ENCODE assay signal across 19 cellular contexts in genomic region chr4:29553842-29554241, GRCh38.
DNase-seq lines count a peak whose midpoint lies in the region; ATAC-seq and TF ChIP-seq lines count a peak whose summit lies in the region.
"Had no signal": no experiment of that assay in that cellular context is flagged by ENCODE, and none has a peak within 500 bp of the region (broad histone marks: within the 10 kb centered on the region; RNA-seq: fewer than 3 reads in every experiment).

No MANE protein-coding gene starts in this region.

- BruUV-seq in A673 (replicated peaks; lab: Mats Ljungman, UMichigan): no TSS peak

- no peak overlapping the region for H3K4me3 ChIP-seq in A673 (ENCODE audit: low read depth, low read length, poor library complexity, severe bottlenecking)
- H3K4me3 ChIP-seq: pancreas, skin epidermis had no signal

- no peaks in the 10 kb centered on the region for H3K4me1 ChIP-seq in A673 (ENCODE audit: insufficient read depth, low read length, poor library complexity, severe bottlenecking)
- H3K4me1 ChIP-seq: pancreas had no signal

- DNase-seq in A673 (ENCODE audit: low spot score) (peak; percentile 33), HT-29 (ENCODE audit: low spot score) (peak; percentile 5), SHP77 treated with DMSO at 0.1 percent for 48 hours (lab: John Stamatoyannopoulos, UW) (peak; percentile 1), glomerular visceral epithelial cell (ENCODE audit: extremely low spot score) (peak; percentile 56), SK-N-DZ (ENCODE audit: low spot score) (no peak), GM03348 (ENCODE audit: low spot score) (no peak)
- no peak for DNase-seq in central memory CD4-positive, alpha-beta T cell
- no peak for DNase-seq in activated CD8-positive, alpha-beta T cell treated with anti-CD3 and anti-CD28 coated beads for 36 hours
- DNase-seq: activated B cell treated with CpG ODN at 0.5 μM for 24 hours; activated CD8-positive, alpha-beta memory T cell treated with anti-CD3 and anti-CD28 coated beads for 24 hours; CD4-positive, alpha-beta memory T cell; cerebellar nuclear complex; endodermal cell; pancreas; SIG-M5; stimulated activated CD4-positive, alpha-beta T cell treated with anti-CD3 and anti-CD28 coated beads, Interleukin-4, amount 100 ng/mL, for 1 hour; T-helper 2 cell had no signal

- no peaks in the 10 kb centered on the region for H3K36me3 Mint-ChIP-seq in activated CD8-positive, alpha-beta T cell treated with anti-CD3 and anti-CD28 coated beads for 36 hours (ENCODE audit: low read depth)
- H3K36me3 Mint-ChIP-seq: CD4-positive, alpha-beta memory T cell had no signal

- H3K36me3 ChIP-seq in A673 (ENCODE audit: insufficient read depth, low read length, poor library complexity, severe bottlenecking): no peaks in the 10 kb centered on the region
- H3K36me3 ChIP-seq: pancreas had no signal

- no peaks in the 10 kb centered on the region for H3K27me3 ChIP-seq in A673 (replicated peaks; ENCODE audit: insufficient read depth, low read depth, low read length, poor library complexity)

- no peak for TF ChIP-seq CTCF in A673 (conservative IDR thresholded peaks at IDR 0.05; ENCODE audit: low read depth, low read length)
- TF ChIP-seq CTCF in activated CD8-positive, alpha-beta T cell treated with anti-CD3 and anti-CD28 coated beads for 36 hours (IDR thresholded peaks at IDR 0.05): no peak

- H3K27me3 Mint-ChIP-seq in activated CD8-positive, alpha-beta T cell treated with anti-CD3 and anti-CD28 coated beads for 36 hours: no peaks in the 10 kb centered on the region
- H3K27me3 Mint-ChIP-seq: activated B cell treated with CpG ODN at 0.5 μM for 24 hours; activated T-helper 17 cell treated with anti-CD3 and anti-CD28 coated beads, Interleukin-2, amount 50 U/mL, for 72 hours; CD4-positive, alpha-beta memory T cell had no signal

- H3K9me3 Mint-ChIP-seq in activated CD8-positive, alpha-beta T cell treated with anti-CD3 and anti-CD28 coated beads for 36 hours: peaks cover 3% of the 10 kb centered on the region
- H3K9me3 Mint-ChIP-seq: endodermal cell had no signal

- no peak for ATAC-seq in activated CD8-positive, alpha-beta T cell treated with anti-CD3 and anti-CD28 coated beads for 36 hours
- ATAC-seq: activated T-helper 17 cell treated with anti-CD3 and anti-CD28 coated beads, Interleukin-2, amount 50 U/mL, for 72 hours; pancreas had no signal

- no peak overlapping the region for H3K4me3 Mint-ChIP-seq in activated CD8-positive, alpha-beta T cell treated with anti-CD3 and anti-CD28 coated beads for 36 hours
- H3K4me3 Mint-ChIP-seq: activated B cell treated with CpG ODN at 0.5 μM for 24 hours; activated T-helper 17 cell treated with anti-CD3 and anti-CD28 coated beads, Interleukin-2, amount 50 U/mL, for 72 hours; CD4-positive, alpha-beta memory T cell; endodermal cell had no signal

- CTCF ChIA-PET in A673 (lab: Charles Lee): no interaction called here
- CTCF ChIA-PET in activated CD8-positive, alpha-beta T cell treated with anti-CD3 and anti-CD28 coated beads for 36 hours (lab: Charles Lee): no interaction called here

- POLR2A ChIA-PET in A673 (lab: Charles Lee; ENCODE audit: low non-redundant PET): no interaction called here
- POLR2A ChIA-PET in activated CD8-positive, alpha-beta T cell treated with anti-CD3 and anti-CD28 coated beads for 36 hours (lab: Charles Lee): no interaction called here

- no peaks in the 10 kb centered on the region for H3K9me3 ChIP-seq in A673 (ENCODE audit: low read depth, low read length, poor library complexity, severe bottlenecking)
- H3K9me3 ChIP-seq: pancreas had no signal

- no peaks in the 10 kb centered on the region for H3K4me1 Mint-ChIP-seq in activated CD8-positive, alpha-beta T cell treated with anti-CD3 and anti-CD28 coated beads for 36 hours (ENCODE audit: low read depth)
- H3K4me1 Mint-ChIP-seq: activated B cell treated with CpG ODN at 0.5 μM for 24 hours; activated T-helper 17 cell treated with anti-CD3 and anti-CD28 coated beads, Interleukin-2, amount 50 U/mL, for 72 hours; CD4-positive, alpha-beta memory T cell; endodermal cell had no signal

- no peak overlapping the region for H3K27ac Mint-ChIP-seq in activated CD8-positive, alpha-beta T cell treated with anti-CD3 and anti-CD28 coated beads for 36 hours
- H3K27ac Mint-ChIP-seq: activated B cell treated with CpG ODN at 0.5 μM for 24 hours; activated T-helper 17 cell treated with anti-CD3 and anti-CD28 coated beads, Interleukin-2, amount 50 U/mL, for 72 hours; CD4-positive, alpha-beta memory T cell; endodermal cell had no signal

- intact Hi-C loops in A673 (cut with micrococcal nuclease; ENCODE audit: unreplicated experiment): no loop called here
- intact Hi-C loops in activated CD8-positive, alpha-beta T cell treated with anti-CD3 and anti-CD28 coated beads for 36 hours (cut with micrococcal nuclease): no loop called here

- H3K27ac ChIP-seq in A673 (ENCODE audit: low read depth, low read length, poor library complexity, severe bottlenecking): no peak overlapping the region
- H3K27ac ChIP-seq: pancreas, skin epidermis had no signal

Comparison
In these comparisons a context has a peak if more than half of its experiments do, and no peak if none do; other contexts are left out.
1. DNase-seq: peak in A673 (single experiment), HT-29 (single experiment), SHP77 treated with DMSO at 0.1 percent for 48 hours (single experiment) and glomerular visceral epithelial cell (single experiment); none in central memory CD4-positive, alpha-beta T cell (single experiment), activated CD8-positive, alpha-beta T cell treated with anti-CD3 and anti-CD28 coated beads for 36 hours (single experiment), SK-N-DZ (single experiment) and GM03348 (single experiment).